1 cellular context compared by ENCODE assay signal in the genomic region with DNA sequence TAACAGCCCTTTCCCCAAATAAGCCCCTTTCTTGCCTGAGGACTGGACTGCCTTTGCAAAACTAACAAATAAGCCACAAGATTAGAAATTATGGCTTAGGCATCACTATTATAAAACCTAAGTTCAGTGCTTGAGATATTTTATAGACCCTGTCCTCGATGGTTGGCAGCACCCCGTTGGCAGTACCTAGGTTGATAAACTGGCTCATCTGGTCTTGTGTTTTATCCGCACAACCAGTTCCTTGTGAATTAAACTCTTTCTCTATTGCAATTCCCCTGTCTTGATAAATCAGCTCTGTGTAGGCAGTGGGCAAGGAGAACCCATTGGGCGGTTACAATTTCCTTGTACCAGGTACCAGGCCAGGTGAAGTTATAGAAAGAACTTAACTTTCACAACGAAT.
TF ChIP-seq lines count a peak whose summit lies in the region.

No MANE protein-coding gene starts in this region.

TF ChIP-seq in endothelial cell of umbilical vein, 7 proteins besides CTCF, POLR2A, EP300 and RAD21:
- no peak for TF ChIP-seq FOS (IDR thresholded peaks at IDR 0.05; ENCODE audit: borderline replicate concordance, insufficient read depth, low read length)
- TF ChIP-seq EZH2 (IDR thresholded peaks at IDR 0.05; ENCODE audit: borderline replicate concordance, low read depth, low read length, severe bottlenecking) = no peak
- TF ChIP-seq JUN (IDR thresholded peaks at IDR 0.05; ENCODE audit: borderline replicate concordance, insufficient read depth, insufficient read length, low read depth) = no peak
- TF ChIP-seq MYC (IDR thresholded peaks at IDR 0.05; ENCODE audit: low read depth, low read length) = no peak
- TF ChIP-seq POLR2AphosphoS5 (IDR thresholded peaks at IDR 0.05; ENCODE audit: insufficient read depth, low read depth, low read length) = no peak
- no peak for TF ChIP-seq GATA2 (IDR thresholded peaks at IDR 0.05; ENCODE audit: insufficient read depth, insufficient read length, low read depth, low read length)
- no peak for TF ChIP-seq MAX (IDR thresholded peaks at IDR 0.05; ENCODE audit: insufficient read depth, insufficient read length)
